In the genomic region with DNA sequence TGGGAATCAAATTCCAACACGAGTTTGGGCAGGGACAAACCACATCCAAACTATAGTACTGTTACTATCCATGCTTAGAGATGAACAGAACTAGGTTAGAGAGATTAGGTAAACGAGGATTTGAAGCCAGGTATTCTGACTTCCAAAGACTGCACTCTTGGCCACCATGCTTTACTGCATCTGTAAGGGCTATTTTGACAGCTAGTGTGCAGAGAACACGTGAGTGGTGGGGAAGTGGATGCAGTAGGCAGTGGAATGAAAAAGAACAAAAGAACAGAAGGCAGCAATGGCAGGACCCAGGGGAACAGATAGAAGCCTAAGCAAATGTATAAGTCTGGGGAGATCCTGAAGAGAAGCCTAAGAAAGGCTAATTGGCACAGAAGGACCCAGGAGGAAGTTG, we compare ENCODE assay signal across 10 cellular contexts. TPM values are rescaled to one million over a fixed set of nuclear protein-coding genes. Genes with fewer than 3 reads are reported as not detected.
"Had no signal": no experiment of that assay in that cellular context is flagged by ENCODE, and none has a peak within 500 bp of the region (broad histone marks: within the 10 kb centered on the region; RNA-seq: fewer than 3 reads in every experiment).

No MANE protein-coding gene starts in this region.

- H3K4me1 ChIP-seq: HAP-1 had no signal

- H2AFZ ChIP-seq: GM23338 had no signal

- H3K36me3 ChIP-seq: HAP-1 had no signal

- H3K4me2 ChIP-seq: GM23338 had no signal

- H3K27ac ChIP-seq: HL-60 had no signal

- H3K9me3 ChIP-seq: HAP-1 had no signal

- H3K4me3 ChIP-seq: GM23338, HAP-1 had no signal

- DNase-seq: H7, HFFc6, KBM-7 had no signal

- FAIRE-seq: HepG2 had no signal

RNA-seq across cellular contexts. Expression of a gene that starts 59.1 kb away (rescaled TPM):
- total RNA-seq: GM23338, H4, H7, HepG2, HFFc6, HT1080 had no signal
- polyA plus RNA-seq: GM23338, HepG2, IgD-negative memory B cell had no signal
